ENCODE assay signal across 30 cellular contexts in genomic region chr7:85046512-85046911, GRCh38.
"Had no signal": no experiment of that assay in that cellular context is flagged by ENCODE, and none has a peak within 500 bp of the region (broad histone marks: within the 10 kb centered on the region; RNA-seq: fewer than 3 reads in every experiment).

No MANE protein-coding gene starts in this region.

- H3K27ac ChIP-seq: left ventricle myocardium inferior, neutrophil, parathyroid adenoma, psoas muscle, right atrium auricular region, right lobe of liver, tibial nerve, uterus had no signal

- H3K4me3 ChIP-seq: left ventricle myocardium inferior, lung, mucosa of descending colon, psoas muscle, right atrium auricular region, right lobe of liver, smooth muscle cell, tibial nerve, uterus had no signal

- H3K9ac ChIP-seq: parathyroid adenoma had no signal

- H3K36me3 ChIP-seq: left ventricle myocardium inferior, neutrophil, right atrium auricular region, right lobe of liver, tibial nerve, uterus had no signal

- DNase-seq: hypothalamus; immature natural killer cell; kidney; left colon; left ventricle myocardium inferior; mesendoderm; midbrain; mucosa of descending colon; naive thymus-derived CD4-positive, alpha-beta T cell; occipital lobe; psoas muscle; right lobe of liver; stimulated activated CD4-positive, alpha-beta T cell treated with anti-CD3 and anti-CD28 coated beads, Interleukin-1b, Interleukin-23, amount 100 ng/mL, for 48 hours; stimulated activated CD4-positive, alpha-beta T cell treated with anti-CD3 and anti-CD28 coated beads, Interleukin-2, amount 100 ng/mL, for 48 hours; stimulated activated CD4-positive, alpha-beta T cell treated with anti-CD3 and anti-CD28 coated beads, Interleukin-4, amount 100 ng/mL, for 4 hours; stimulated activated CD8-positive, alpha-beta memory T cell treated with anti-CD3 and anti-CD28 coated beads, Interleukin-4, amount 100 ng/mL, for 48 hours; stimulated activated naive CD4-positive, alpha-beta T cell treated with Interleukin-2 at 50 U/mL for 16 hours; stimulated activated naive CD8-positive, alpha-beta T cell treated with anti-CD3 and anti-CD28 coated beads, Interleukin-15, amount 100 ng/mL, for 72 hours; substantia nigra; uterus had no signal

- ATAC-seq: left colon; mucosa of descending colon; naive thymus-derived CD4-positive, alpha-beta T cell; natural killer cell treated with Interleukin-12 subunit alpha and Interleukin-12 subunit beta and Interleukin-15 and Interleukin-18, amount 100 ng/mL, for 72 hours; psoas muscle; right lobe of liver; stimulated activated memory B cell treated with anti-CD40 and anti-IgM and Interleukin-4, amounts not matched to agents 10 μg/mL and 1 μg/mL and 100 μg/mL, for 72 hours; stimulated activated naive CD8-positive, alpha-beta T cell treated with anti-CD3 and anti-CD28 coated beads, Interleukin-15, amount 100 ng/mL, for 72 hours had no signal

- H3K4me1 Mint-ChIP-seq: immature natural killer cell; naive thymus-derived CD4-positive, alpha-beta T cell; stimulated activated memory B cell treated with anti-CD40 and anti-IgM and Interleukin-4, amounts not matched to agents 10 μg/mL and 1 μg/mL and 100 μg/mL, for 72 hours; stimulated activated naive CD8-positive, alpha-beta T cell treated with anti-CD3 and anti-CD28 coated beads, Interleukin-15, amount 100 ng/mL, for 72 hours had no signal

- H3K79me2 ChIP-seq: parathyroid adenoma had no signal

- H3K27me3 ChIP-seq: neutrophil, right atrium auricular region, right lobe of liver, tibial nerve, uterus had no signal

- H3K4me3 Mint-ChIP-seq: immature natural killer cell; naive thymus-derived CD4-positive, alpha-beta T cell; natural killer cell treated with Interleukin-12 subunit alpha and Interleukin-12 subunit beta and Interleukin-15 and Interleukin-18, amount 100 ng/mL, for 72 hours; neural crest cell; stimulated activated memory B cell treated with anti-CD40 and anti-IgM and Interleukin-4, amounts not matched to agents 10 μg/mL and 1 μg/mL and 100 μg/mL, for 72 hours; stimulated activated naive CD8-positive, alpha-beta T cell treated with anti-CD3 and anti-CD28 coated beads, Interleukin-15, amount 100 ng/mL, for 72 hours; type B pancreatic cell had no signal

- H3K9me3 ChIP-seq: left ventricle myocardium inferior, mucosa of descending colon, neutrophil, psoas muscle, right atrium auricular region, right lobe of liver, tibial nerve, uterus had no signal

- H3K4me1 ChIP-seq: left ventricle myocardium inferior, parathyroid adenoma, psoas muscle, right atrium auricular region, right lobe of liver, tibial nerve, uterus had no signal

- H3K9me3 Mint-ChIP-seq: naive thymus-derived CD4-positive, alpha-beta T cell; neural crest cell; stimulated activated memory B cell treated with anti-CD40 and anti-IgM and Interleukin-4, amounts not matched to agents 10 μg/mL and 1 μg/mL and 100 μg/mL, for 72 hours; stimulated activated naive CD8-positive, alpha-beta T cell treated with anti-CD3 and anti-CD28 coated beads, Interleukin-15, amount 100 ng/mL, for 72 hours; type B pancreatic cell had no signal

- H3K36me3 Mint-ChIP-seq: immature natural killer cell; naive thymus-derived CD4-positive, alpha-beta T cell; natural killer cell treated with Interleukin-12 subunit alpha and Interleukin-12 subunit beta and Interleukin-15 and Interleukin-18, amount 100 ng/mL, for 72 hours; stimulated activated memory B cell treated with anti-CD40 and anti-IgM and Interleukin-4, amounts not matched to agents 10 μg/mL and 1 μg/mL and 100 μg/mL, for 72 hours; type B pancreatic cell had no signal

- H3K4me2 ChIP-seq: smooth muscle cell had no signal

- H3K27ac Mint-ChIP-seq: immature natural killer cell; naive thymus-derived CD4-positive, alpha-beta T cell; natural killer cell treated with Interleukin-12 subunit alpha and Interleukin-12 subunit beta and Interleukin-15 and Interleukin-18, amount 100 ng/mL, for 72 hours; stimulated activated memory B cell treated with anti-CD40 and anti-IgM and Interleukin-4, amounts not matched to agents 10 μg/mL and 1 μg/mL and 100 μg/mL, for 72 hours; stimulated activated naive CD8-positive, alpha-beta T cell treated with anti-CD3 and anti-CD28 coated beads, Interleukin-15, amount 100 ng/mL, for 72 hours; type B pancreatic cell had no signal

- H3K27me3 Mint-ChIP-seq: natural killer cell treated with Interleukin-12 subunit alpha and Interleukin-12 subunit beta and Interleukin-15 and Interleukin-18, amount 100 ng/mL, for 72 hours; stimulated activated memory B cell treated with anti-CD40 and anti-IgM and Interleukin-4, amounts not matched to agents 10 μg/mL and 1 μg/mL and 100 μg/mL, for 72 hours; stimulated activated naive CD8-positive, alpha-beta T cell treated with anti-CD3 and anti-CD28 coated beads, Interleukin-15, amount 100 ng/mL, for 72 hours; type B pancreatic cell had no signal

- H2AFZ ChIP-seq: parathyroid adenoma had no signal
